ENCODE assay signal across 1 cellular context in the genomic region with DNA sequence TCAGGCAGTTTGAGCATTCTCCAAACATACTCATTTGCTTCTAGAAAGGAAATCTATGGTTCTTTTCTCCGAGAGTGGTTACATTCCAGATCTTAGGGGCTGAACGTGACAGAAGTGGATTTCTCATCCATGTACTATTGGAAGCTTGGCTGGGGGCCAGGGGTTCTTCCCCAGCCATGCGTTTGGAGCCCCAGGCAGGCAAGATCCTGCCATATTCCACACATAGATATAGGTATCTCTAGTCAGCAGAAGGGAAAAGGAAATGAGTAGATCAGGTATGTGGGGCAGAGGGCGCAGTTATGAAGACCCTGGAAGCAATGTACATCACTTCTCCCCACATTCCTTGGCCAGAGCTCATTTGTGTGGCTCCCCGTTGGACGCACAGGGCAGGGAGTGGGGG.
TF ChIP-seq lines count a peak whose summit lies in the region.

No MANE protein-coding gene starts in this region.

TF ChIP-seq in SK-N-SH treated with all-trans-retinoic acid at 6 μM for 48 hours, 23 proteins besides CTCF, POLR2A, EP300 and RAD21 (continued from another document):
- TF ChIP-seq, protein P1, sequence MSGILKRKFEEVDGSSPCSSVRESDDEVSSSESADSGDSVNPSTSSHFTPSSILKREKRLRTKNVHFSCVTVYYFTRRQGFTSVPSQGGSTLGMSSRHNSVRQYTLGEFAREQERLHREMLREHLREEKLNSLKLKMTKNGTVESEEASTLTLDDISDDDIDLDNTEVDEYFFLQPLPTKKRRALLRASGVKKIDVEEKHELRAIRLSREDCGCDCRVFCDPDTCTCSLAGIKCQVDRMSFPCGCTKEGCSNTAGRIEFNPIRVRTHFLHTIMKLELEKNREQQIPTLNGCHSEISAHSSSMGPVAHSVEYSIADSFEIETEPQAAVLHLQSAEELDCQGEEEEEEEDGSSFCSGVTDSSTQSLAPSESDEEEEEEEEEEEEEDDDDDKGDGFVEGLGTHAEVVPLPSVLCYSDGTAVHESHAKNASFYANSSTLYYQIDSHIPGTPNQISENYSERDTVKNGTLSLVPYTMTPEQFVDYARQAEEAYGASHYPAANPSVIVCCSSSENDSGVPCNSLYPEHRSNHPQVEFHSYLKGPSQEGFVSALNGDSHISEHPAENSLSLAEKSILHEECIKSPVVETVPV (CRISPR knock-in tag; IDR thresholded peaks at IDR 0.05), result no peak
- TF ChIP-seq ESRRG (CRISPR knock-in tag; IDR thresholded peaks at IDR 0.05) (no peak), TOX (CRISPR knock-in tag; IDR thresholded peaks at IDR 0.05; ENCODE audit: borderline replicate concordance) (no peak), PATZ1 (CRISPR knock-in tag; IDR thresholded peaks at IDR 0.05; ENCODE audit: borderline replicate concordance) (no peak), BACH2 (CRISPR knock-in tag; IDR thresholded peaks at IDR 0.05; ENCODE audit: borderline replicate concordance) (no peak), SNAI2 (CRISPR knock-in tag; IDR thresholded peaks at IDR 0.05) (no peak)
- TF ChIP-seq, protein P2, sequence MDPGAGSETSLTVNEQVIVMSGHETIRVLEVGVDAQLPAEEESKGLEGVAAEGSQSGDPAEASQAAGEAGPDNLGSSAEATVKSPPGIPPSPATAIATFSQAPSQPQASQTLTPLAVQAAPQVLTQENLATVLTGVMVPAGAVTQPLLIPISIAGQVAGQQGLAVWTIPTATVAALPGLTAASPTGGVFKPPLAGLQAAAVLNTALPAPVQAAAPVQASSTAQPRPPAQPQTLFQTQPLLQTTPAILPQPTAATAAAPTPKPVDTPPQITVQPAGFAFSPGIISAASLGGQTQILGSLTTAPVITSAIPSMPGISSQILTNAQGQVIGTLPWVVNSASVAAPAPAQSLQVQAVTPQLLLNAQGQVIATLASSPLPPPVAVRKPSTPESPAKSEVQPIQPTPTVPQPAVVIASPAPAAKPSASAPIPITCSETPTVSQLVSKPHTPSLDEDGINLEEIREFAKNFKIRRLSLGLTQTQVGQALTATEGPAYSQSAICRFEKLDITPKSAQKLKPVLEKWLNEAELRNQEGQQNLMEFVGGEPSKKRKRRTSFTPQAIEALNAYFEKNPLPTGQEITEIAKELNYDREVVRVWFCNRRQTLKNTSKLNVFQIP (CRISPR knock-in tag; IDR thresholded peaks at IDR 0.05; ENCODE audit: borderline replicate concordance, low read depth), result no peak
